20 cellular contexts compared by ENCODE assay signal in genomic region chr7:137331378-137331777, GRCh38. TPM values are rescaled to one million over a fixed set of nuclear protein-coding genes. Genes with fewer than 3 reads are reported as not detected.
DNase-seq lines count a peak whose midpoint lies in the region; ATAC-seq and TF ChIP-seq lines count a peak whose summit lies in the region.
"Had no signal": no experiment of that assay in that cellular context is flagged by ENCODE, and none has a peak within 500 bp of the region (broad histone marks: within the 10 kb centered on the region; RNA-seq: fewer than 3 reads in every experiment).

No MANE protein-coding gene starts in this region.

- BruUV-seq in IMR-90 (replicated peaks; lab: Mats Ljungman, UMichigan), result no TSS peak

- no peaks in the 10 kb centered on the region for H3K4me1 Mint-ChIP-seq in natural killer cell treated with Interleukin-12 subunit alpha and Interleukin-12 subunit beta and Interleukin-15 and Interleukin-18, amount 100 ng/mL, for 72 hours (ENCODE audit: low read depth in 2 of 2)
- H3K4me1 Mint-ChIP-seq: activated CD4-positive, alpha-beta memory T cell treated with anti-CD3 and anti-CD28 coated beads, Interleukin-2, amount 10 ng/mL, durations not matched to agents 7 days and 5 days; stimulated activated naive CD8-positive, alpha-beta T cell treated with anti-CD3 and anti-CD28 coated beads, Interleukin-15, amount 100 ng/mL, for 72 hours had no signal

- no peak for TF ChIP-seq CTCF in IMR-90 (conservative IDR thresholded peaks at IDR 0.05; ENCODE audit: low read depth, low read length)

- H4K8ac ChIP-seq in IMR-90 (ENCODE audit: low read depth in 2 of 2, low read length in 2 of 2), result no peak overlapping the region

- no peak overlapping the region for H3K56ac ChIP-seq in IMR-90 (ENCODE audit: extremely low read depth, insufficient read depth, low read length)

- in situ Hi-C loops in IMR-90 (cut with MboI; ENCODE audit: low sequenced_read_pairs), result no loop called here

- H3K27me3 Mint-ChIP-seq in natural killer cell treated with Interleukin-12 subunit alpha and Interleukin-12 subunit beta and Interleukin-15 and Interleukin-18, amount 100 ng/mL, for 72 hours, result no peaks in the 10 kb centered on the region
- H3K27me3 Mint-ChIP-seq: activated CD4-positive, alpha-beta memory T cell treated with anti-CD3 and anti-CD28 coated beads, Interleukin-2, amount 10 ng/mL, durations not matched to agents 7 days and 5 days; activated naive CD8-positive, alpha-beta T cell; stimulated activated naive CD8-positive, alpha-beta T cell treated with anti-CD3 and anti-CD28 coated beads, Interleukin-15, amount 100 ng/mL, for 72 hours had no signal

- intact Hi-C loops in IMR-90 (cut with micrococcal nuclease), result no loop called here

- no peak for TF ChIP-seq RAD21 in IMR-90 (IDR thresholded peaks at IDR 0.05; ENCODE audit: low read length)

- H3K4me3 Mint-ChIP-seq in natural killer cell treated with Interleukin-12 subunit alpha and Interleukin-12 subunit beta and Interleukin-15 and Interleukin-18, amount 100 ng/mL, for 72 hours, result no peak overlapping the region
- H3K4me3 Mint-ChIP-seq: activated CD4-positive, alpha-beta memory T cell treated with anti-CD3 and anti-CD28 coated beads, Interleukin-2, amount 10 ng/mL, durations not matched to agents 7 days and 5 days; activated naive CD8-positive, alpha-beta T cell; activated T-cell treated with anti-CD3 and anti-CD28 coated beads, Interleukin-2, amount 50 U/mL, for 4 hours; stimulated activated naive CD8-positive, alpha-beta T cell treated with anti-CD3 and anti-CD28 coated beads, Interleukin-15, amount 100 ng/mL, for 72 hours had no signal

- DNase-seq in AG08395 (ENCODE audit: low spot score) (peak; percentile 30), IMR-90 (peak; percentile 10), astrocyte of the hippocampus (ENCODE audit: low read depth, low spot score) (peak; percentile 60), HCEC 1CT (no peak), A172 (ENCODE audit: low spot score) (no peak)
- no peak for DNase-seq in natural killer cell treated with Interleukin-12 subunit alpha and Interleukin-12 subunit beta and Interleukin-15 and Interleukin-18, amount 100 ng/mL, for 72 hours (ENCODE audit: low spot score)
- DNase-seq: activated CD4-positive, alpha-beta memory T cell treated with anti-CD3 and anti-CD28 coated beads, Interleukin-2, amount 10 ng/mL, durations not matched to agents 7 days and 5 days; activated T-cell treated with anti-CD3 and anti-CD28 coated beads, Interleukin-2, amount 50 U/mL, for 4 hours; caudate nucleus; effector CD4-positive, alpha-beta T cell; KBM-7; NCI-H2227 treated with DMSO at 0.1 percent for 48 hours; stimulated activated naive CD8-positive, alpha-beta T cell treated with anti-CD3 and anti-CD28 coated beads, Interleukin-15, amount 100 ng/mL, for 72 hours; uterus had no signal

- no peak overlapping the region for H4K5ac ChIP-seq in IMR-90 (ENCODE audit: low read depth, low read length)

- no peak overlapping the region for H2BK20ac ChIP-seq in IMR-90 (ENCODE audit: low read depth, low read length)

- POLR2A ChIA-PET in IMR-90 (lab: Charles Lee; ENCODE audit: unreplicated experiment), result no interaction called here

- 55% methylated on average over 7 of the region's 8 CpGs; no CpG with 5 or more reads in 1 of the 2 experiments for WGBS in IMR-90 (ENCODE audit: extremely low coverage in 2 of 2, insufficient read length in 1 of 2), 2 experiments

- no peak overlapping the region for H2AK5ac ChIP-seq in IMR-90 (ENCODE audit: low read depth, low read length)

- TF ChIP-seq POLR2A in IMR-90 (IDR thresholded peaks at IDR 0.05; ENCODE audit: low read depth, low read length), result no peak

- peaks cover 10% of the 10 kb centered on the region for H3K9me1 ChIP-seq in IMR-90 (ENCODE audit: insufficient read depth, low read length)

- H2BK120ac ChIP-seq in IMR-90 (ENCODE audit: low read depth, low read length), result no peak overlapping the region

- no peak overlapping the region for H3K4ac ChIP-seq in IMR-90 (ENCODE audit: low read depth, low read length)

- no peak overlapping the region for H2AK9ac ChIP-seq in IMR-90 (replicated peaks; ENCODE audit: low read depth, low read length, poor library complexity)

- CTCF ChIA-PET in IMR-90 (lab: Yijun Ruan, JAX), result no interaction called here

- no peak overlapping the region for H3K23ac ChIP-seq in IMR-90 (ENCODE audit: low read depth, low read length)

- no peak overlapping the region for H3K4me2 ChIP-seq in IMR-90 (ENCODE audit: low read depth, low read length)
- H3K4me2 ChIP-seq: hepatocyte had no signal

- H3K4me3 ChIP-seq in IMR-90 (ENCODE audit: insufficient read depth, low read depth, low read length), result no peak overlapping the region
- H3K4me3 ChIP-seq: hepatocyte, uterus had no signal

- no peak overlapping the region for H3K27ac ChIP-seq in IMR-90 (ENCODE audit: insufficient read depth, low read length)
- peak overlapping the region; percentile 3 for H3K27ac ChIP-seq in layer of hippocampus (ENCODE audit: low read depth, low read length)
- H3K27ac ChIP-seq: hepatocyte, uterus had no signal

- no peak overlapping the region for H2BK15ac ChIP-seq in IMR-90 (ENCODE audit: low read depth, low read length)

- no peak overlapping the region for H2AFZ ChIP-seq in IMR-90 (replicated peaks; ENCODE audit: low read length, poor library complexity)
- H2AFZ ChIP-seq: hepatocyte had no signal

- H3K9me3 Mint-ChIP-seq in natural killer cell treated with Interleukin-12 subunit alpha and Interleukin-12 subunit beta and Interleukin-15 and Interleukin-18, amount 100 ng/mL, for 72 hours, result peaks cover 15% of the 10 kb centered on the region
- H3K9me3 Mint-ChIP-seq: activated CD4-positive, alpha-beta memory T cell treated with anti-CD3 and anti-CD28 coated beads, Interleukin-2, amount 10 ng/mL, durations not matched to agents 7 days and 5 days had no signal

- ATAC-seq in IMR-90 (ENCODE audit: low read depth), result no peak
- no peak for ATAC-seq in natural killer cell treated with Interleukin-12 subunit alpha and Interleukin-12 subunit beta and Interleukin-15 and Interleukin-18, amount 100 ng/mL, for 72 hours
- ATAC-seq in HG03097 (IDR thresholded peaks at IDR 0.05; ENCODE audit: low FRiP score, unreplicated experiment), result no peak
- ATAC-seq: activated T-cell treated with anti-CD3 and anti-CD28 coated beads, Interleukin-2, amount 50 U/mL, for 4 hours; stimulated activated naive CD8-positive, alpha-beta T cell treated with anti-CD3 and anti-CD28 coated beads, Interleukin-15, amount 100 ng/mL, for 72 hours had no signal

- no peaks in the 10 kb centered on the region for H3K36me3 ChIP-seq in IMR-90 (ENCODE audit: control insufficient read depth, insufficient read depth, low read length)
- H3K36me3 ChIP-seq: uterus had no signal

- H4K20me1 ChIP-seq in IMR-90 (ENCODE audit: insufficient read depth, low read length), result no peaks in the 10 kb centered on the region

- H3K9ac ChIP-seq in IMR-90 (ENCODE audit: low read depth, low read length), result no peak overlapping the region

- no peaks in the 10 kb centered on the region for H3K9me3 ChIP-seq in IMR-90 (ENCODE audit: control insufficient read depth, insufficient read depth, low read length)
- H3K9me3 ChIP-seq: uterus had no signal

- H3K79me1 ChIP-seq in IMR-90 (ENCODE audit: low read depth in 1 of 2, low read length in 2 of 2), result peaks cover 11 to 42% of the 10 kb centered on the region in 2 experiments; a peak in 3 of 4 replicates

- no peak overlapping the region for H3K27ac Mint-ChIP-seq in natural killer cell treated with Interleukin-12 subunit alpha and Interleukin-12 subunit beta and Interleukin-15 and Interleukin-18, amount 100 ng/mL, for 72 hours
- H3K27ac Mint-ChIP-seq: activated CD4-positive, alpha-beta memory T cell treated with anti-CD3 and anti-CD28 coated beads, Interleukin-2, amount 10 ng/mL, durations not matched to agents 7 days and 5 days; activated naive CD8-positive, alpha-beta T cell; stimulated activated naive CD8-positive, alpha-beta T cell treated with anti-CD3 and anti-CD28 coated beads, Interleukin-15, amount 100 ng/mL, for 72 hours had no signal

- dilution Hi-C loops in IMR-90 (cut with HindIII; ENCODE audit: low sequenced_read_pairs, unreplicated experiment), result no loop called here

- H3K14ac ChIP-seq in IMR-90 (replicated peaks; ENCODE audit: low read depth, low read length), result no peak overlapping the region; the same call in 1 of the 2 replicates

- no peak overlapping the region for H2BK5ac ChIP-seq in IMR-90 (ENCODE audit: low read depth, low read length, poor library complexity, severe bottlenecking)

- H3K36me3 Mint-ChIP-seq in natural killer cell treated with Interleukin-12 subunit alpha and Interleukin-12 subunit beta and Interleukin-15 and Interleukin-18, amount 100 ng/mL, for 72 hours, result no peaks in the 10 kb centered on the region
- H3K36me3 Mint-ChIP-seq: activated naive CD8-positive, alpha-beta T cell had no signal

- no peak overlapping the region for H3K18ac ChIP-seq in IMR-90 (ENCODE audit: low read depth, low read length)

- H3K4me1 ChIP-seq in IMR-90 (ENCODE audit: control insufficient read depth, insufficient read depth, low read length), result peaks cover 10% of the 10 kb centered on the region
- H3K4me1 ChIP-seq: uterus had no signal

- no peak overlapping the region for H4K91ac ChIP-seq in IMR-90 (ENCODE audit: insufficient read depth, low read depth, low read length)

- H3K27me3 ChIP-seq in IMR-90 (ENCODE audit: control insufficient read depth, insufficient read depth, low read length), result no peaks in the 10 kb centered on the region
- H3K27me3 ChIP-seq in layer of hippocampus (ENCODE audit: control insufficient read depth, insufficient read depth, low read length), result no peaks in the 10 kb centered on the region
- H3K27me3 ChIP-seq: hepatocyte, uterus had no signal

TF ChIP-seq in IMR-90, 13 proteins besides CTCF, POLR2A, EP300 and RAD21:
- TF ChIP-seq MAFK (IDR thresholded peaks at IDR 0.05; ENCODE audit: low read depth, low read length) (peak; percentile 83), MXI1 (IDR thresholded peaks at IDR 0.05; ENCODE audit: borderline replicate concordance, low read depth, low read length) (no peak), USF2 (IDR thresholded peaks at IDR 0.05; ENCODE audit: low read depth, low read length) (no peak), FOS (IDR thresholded peaks at IDR 0.05; ENCODE audit: low read depth, low read length) (no peak)

RNA-seq across cellular contexts. Expression of gene PTN, which starts 12.2 kb away (rescaled TPM):
- 61.7 and 86.7 TPM in 2 replicates for total RNA-seq in IMR-90 (2012; rRNA removed)
- 186 and 187 TPM in 2 replicates for polyA plus RNA-seq in IMR-90 (2012; rRNA removed)
- 94.0 and 255 TPM in 2 replicates for polyA plus RNA-seq in IMR-90 (2012; cell fraction: cytosol; rRNA removed)
- 20.7 and 53.6 TPM in 2 replicates for polyA plus RNA-seq in IMR-90 (2012; cell fraction: nucleus; rRNA removed; ENCODE audit: low replicate concordance)
- not detected for total RNA-seq in natural killer cell treated with Interleukin-12 subunit alpha and Interleukin-12 subunit beta and Interleukin-15 and Interleukin-18, amount 100 ng/mL, for 72 hours
- 11.9 and 12.5 TPM in 2 replicates for total RNA-seq in A172 (2014; rRNA removed; shearing (Covaris generic))
- total RNA-seq: activated CD4-positive, alpha-beta memory T cell treated with anti-CD3 and anti-CD28 coated beads, Interleukin-2, amount 10 ng/mL, durations not matched to agents 7 days and 5 days; activated T-cell treated with anti-CD3 and anti-CD28 coated beads, Interleukin-2, amount 50 U/mL, for 4 hours; G401 had no signal
- polyA plus RNA-seq: keratinocyte had no signal

Comparison
In these comparisons a context has a peak if more than half of its experiments do, and no peak if none do; other contexts are left out.
1. DNase-seq: peak in AG08395 (single experiment), IMR-90 (single experiment) and astrocyte of the hippocampus (single experiment); none in HCEC 1CT (single experiment), natural killer cell treated with Interleukin-12 subunit alpha and Interleukin-12 subunit beta and Interleukin-15 and Interleukin-18, amount 100 ng/mL, for 72 hours (single experiment) and A172 (single experiment).
2. RNA of gene PTN, which starts 12.2 kb away (total RNA-seq): 61.7 to 86.7 TPM in IMR-90 and 11.9 to 12.5 TPM in A172; not detected in natural killer cell treated with Interleukin-12 subunit alpha and Interleukin-12 subunit beta and Interleukin-15 and Interleukin-18, amount 100 ng/mL, for 72 hours; every median in the first group is over 10 times any median in the second.